9 cellular contexts compared by ENCODE assay signal in genomic region chr3:185796431-185797107, GRCh38. TPM values are rescaled to one million over a fixed set of nuclear protein-coding genes. Genes with fewer than 3 reads are reported as not detected.
DNase-seq lines count a peak whose midpoint lies in the region; ATAC-seq and TF ChIP-seq lines count a peak whose summit lies in the region.
"Had no signal": no experiment of that assay in that cellular context is flagged by ENCODE, and none has a peak within 500 bp of the region (broad histone marks: within the 10 kb centered on the region; RNA-seq: fewer than 3 reads in every experiment).

No MANE protein-coding gene starts in this region.

- H3K27me3 ChIP-seq in prostate gland (replicated peaks; ENCODE audit: insufficient read depth) (no peaks in the 10 kb centered on the region), WERI-Rb-1 (ENCODE audit: insufficient read depth, low read depth, severe bottlenecking) (no peaks in the 10 kb centered on the region)
- H3K27me3 ChIP-seq: heart right ventricle had no signal

- H3K27me3 Mint-ChIP-seq in activated CD8-positive, alpha-beta T cell treated with anti-CD3 and anti-CD28 coated beads, Interleukin-2, amount 10 ng/mL, durations not matched to agents 7 days and 5 days (ENCODE audit: low read depth): peaks cover 6% of the 10 kb centered on the region

- no peak for TF ChIP-seq CTCF in epithelial cell of proximal tubule (conservative IDR thresholded peaks at IDR 0.05; ENCODE audit: low read depth, low read length)
- TF ChIP-seq CTCF in prostate gland (IDR thresholded peaks at IDR 0.05): no peak
- no peak for TF ChIP-seq CTCF in WERI-Rb-1 (IDR thresholded peaks at IDR 0.05; ENCODE audit: low read depth, low read length)

- H3K4me3 ChIP-seq in epithelial cell of proximal tubule (ENCODE audit: low read depth, low read length): no peak overlapping the region
- H3K4me3 ChIP-seq in prostate gland: no peak overlapping the region
- H3K4me3 ChIP-seq in WERI-Rb-1 (ENCODE audit: low read depth, low read length): no peak overlapping the region
- H3K4me3 ChIP-seq: heart right ventricle had no signal

- no peak for TF ChIP-seq POLR2A in prostate gland (IDR thresholded peaks at IDR 0.05)

- ATAC-seq in activated CD8-positive, alpha-beta T cell treated with anti-CD3 and anti-CD28 coated beads, Interleukin-2, amount 10 ng/mL, durations not matched to agents 7 days and 5 days: no peak

- no peak overlapping the region for H3K27ac Mint-ChIP-seq in activated CD8-positive, alpha-beta T cell treated with anti-CD3 and anti-CD28 coated beads, Interleukin-2, amount 10 ng/mL, durations not matched to agents 7 days and 5 days

- H3K9me3 Mint-ChIP-seq in activated CD8-positive, alpha-beta T cell treated with anti-CD3 and anti-CD28 coated beads, Interleukin-2, amount 10 ng/mL, durations not matched to agents 7 days and 5 days (ENCODE audit: insufficient read depth): no peaks in the 10 kb centered on the region

- peaks cover 7% of the 10 kb centered on the region for H3K4me1 Mint-ChIP-seq in activated CD8-positive, alpha-beta T cell treated with anti-CD3 and anti-CD28 coated beads, Interleukin-2, amount 10 ng/mL, durations not matched to agents 7 days and 5 days (ENCODE audit: low read depth)

- POLR2A ChIA-PET in activated CD8-positive, alpha-beta T cell treated with anti-CD3 and anti-CD28 coated beads, Interleukin-2, amount 10 ng/mL, durations not matched to agents 7 days and 5 days (lab: Charles Lee): no interaction called here

- 32% methylated on average over 7 of the region's 7 CpGs for WGBS in prostate gland

- peak; percentile 48 for DNase-seq in NCI-H2029 (lab: John Stamatoyannopoulos, UW)
- DNase-seq in NCI-H2029 treated with DMSO at 0.1 percent for 48 hours (lab: John Stamatoyannopoulos, UW): no peak
- peak; percentile 79 for DNase-seq in NCI-H774 (lab: John Stamatoyannopoulos, UW)
- peak; percentile 71 for DNase-seq in epithelial cell of proximal tubule (ENCODE audit: low read depth)
- peak; percentile 82 for DNase-seq in prostate gland (ENCODE audit: low spot score)
- DNase-seq in activated CD8-positive, alpha-beta T cell treated with anti-CD3 and anti-CD28 coated beads, Interleukin-2, amount 10 ng/mL, durations not matched to agents 7 days and 5 days: no peak
- DNase-seq in CD1c-positive myeloid dendritic cell (ENCODE audit: extremely low spot score): no peak
- no peak for DNase-seq in WERI-Rb-1
- DNase-seq: heart right ventricle had no signal

- no peak overlapping the region for H3K27ac ChIP-seq in prostate gland
- no peak overlapping the region for H3K27ac ChIP-seq in WERI-Rb-1
- H3K27ac ChIP-seq: heart right ventricle had no signal

- CTCF ChIA-PET in activated CD8-positive, alpha-beta T cell treated with anti-CD3 and anti-CD28 coated beads, Interleukin-2, amount 10 ng/mL, durations not matched to agents 7 days and 5 days (lab: Charles Lee): interaction anchor here (0.9 to 1.0 kb wide), 2 partner anchors 28 to 136 kb away, joined by 3 read pairs; no protein-coding TSS in a partner anchor

- H3K4me1 ChIP-seq in prostate gland (replicated peaks): no peaks in the 10 kb centered on the region

- no peaks in the 10 kb centered on the region for H3K36me3 ChIP-seq in prostate gland
- no peaks in the 10 kb centered on the region for H3K36me3 ChIP-seq in WERI-Rb-1
- H3K36me3 ChIP-seq: heart right ventricle had no signal

- H3K36me3 Mint-ChIP-seq in activated CD8-positive, alpha-beta T cell treated with anti-CD3 and anti-CD28 coated beads, Interleukin-2, amount 10 ng/mL, durations not matched to agents 7 days and 5 days (ENCODE audit: low read depth): no peaks in the 10 kb centered on the region

- H3K9me3 ChIP-seq in prostate gland (no peaks in the 10 kb centered on the region), WERI-Rb-1 (ENCODE audit: severe bottlenecking) (no peaks in the 10 kb centered on the region)
- H3K9me3 ChIP-seq: heart right ventricle had no signal

- intact Hi-C loops in prostate gland (cut with DNase I): no loop called here

- no peak overlapping the region for H3K4me3 Mint-ChIP-seq in activated CD8-positive, alpha-beta T cell treated with anti-CD3 and anti-CD28 coated beads, Interleukin-2, amount 10 ng/mL, durations not matched to agents 7 days and 5 days

RNA-seq across cellular contexts. Expression of gene IGF2BP2, which starts 28.3 kb away (rescaled TPM):
- 57.6 and 99.8 TPM in 2 replicates for total RNA-seq in epithelial cell of proximal tubule
- total RNA-seq in prostate gland: 1 to 10 TPM; 1.2 to 8.8 TPM
- under 1 TPM; 0.21 to 0.32 TPM for total RNA-seq in activated CD8-positive, alpha-beta T cell treated with anti-CD3 and anti-CD28 coated beads, Interleukin-2, amount 10 ng/mL, durations not matched to agents 7 days and 5 days

Comparison
In these comparisons a context has a peak if more than half of its experiments do, and no peak if none do; other contexts are left out.
1. DNase-seq: peak in NCI-H2029 (single experiment), NCI-H774 (single experiment), epithelial cell of proximal tubule (single experiment) and prostate gland (single experiment); none in NCI-H2029 treated with DMSO at 0.1 percent for 48 hours (single experiment), activated CD8-positive, alpha-beta T cell treated with anti-CD3 and anti-CD28 coated beads, Interleukin-2, amount 10 ng/mL, durations not matched to agents 7 days and 5 days (single experiment), CD1c-positive myeloid dendritic cell (single experiment) and WERI-Rb-1 (single experiment).